Comparison of ENCODE assay signal across 5 cellular contexts in the genomic region with DNA sequence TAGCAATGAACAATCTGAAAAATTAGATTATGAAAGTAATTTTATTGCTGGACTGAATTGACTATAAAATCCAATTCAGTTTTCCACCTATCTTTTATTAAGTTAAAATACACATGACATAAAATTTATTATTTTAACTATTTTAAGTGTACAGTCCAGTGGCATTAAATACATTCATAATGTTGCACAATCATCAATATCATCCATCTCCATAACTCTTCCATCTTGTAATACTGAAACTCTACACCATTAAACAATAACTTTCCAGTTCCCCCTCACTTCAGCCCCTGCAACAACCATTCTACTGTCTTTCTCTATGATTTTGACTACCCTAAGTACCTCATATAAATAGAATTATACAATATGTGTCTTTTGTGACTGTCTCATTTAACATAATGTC.
"Had no signal": no experiment of that assay in that cellular context is flagged by ENCODE, and none has a peak within 500 bp of the region (broad histone marks: within the 10 kb centered on the region; RNA-seq: fewer than 3 reads in every experiment).

No MANE protein-coding gene starts in this region.

- H3K27ac ChIP-seq: HL-60, KMS-11 had no signal

- H3K9ac ChIP-seq: KMS-11 had no signal

- FAIRE-seq: HTR-8/SVneo had no signal

- DNase-seq: KBM-7, KG1 had no signal

- H3K4me2 ChIP-seq: KMS-11 had no signal
